In the genomic region with DNA sequence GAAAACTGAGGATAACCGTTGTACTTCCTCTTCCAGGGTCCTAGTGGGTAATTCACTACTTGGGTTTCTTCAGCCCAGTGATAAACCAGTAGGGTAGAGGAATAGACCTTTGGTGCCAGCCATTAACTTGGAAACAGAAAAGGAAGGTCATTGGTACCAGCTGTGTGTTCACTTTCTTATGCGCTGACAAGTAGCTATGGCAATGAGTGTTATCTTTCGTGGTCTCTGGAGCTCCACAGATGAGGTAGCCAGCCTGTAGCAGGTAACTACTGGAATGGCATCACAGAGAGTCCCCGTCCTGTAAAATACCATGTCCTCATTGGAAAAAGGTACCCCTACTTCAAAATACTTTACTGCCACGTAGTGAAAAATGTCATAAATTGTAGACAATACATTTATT, we compare ENCODE assay signal across 8 cellular contexts. TPM values are rescaled to one million over a fixed set of nuclear protein-coding genes. Genes with fewer than 3 reads are reported as not detected.
A peak's percentile ranks its signal among the peaks of the same experiment; 100 is the strongest.
DNase-seq lines count a peak whose midpoint lies in the region; ATAC-seq, FAIRE-seq and TF ChIP-seq lines count a peak whose summit lies in the region.

No MANE protein-coding gene starts in this region.

- H3K9me3 ChIP-seq in astrocyte (ENCODE audit: insufficient read depth, low read depth, low read length), result no peaks in the 10 kb centered on the region

- H2AFZ ChIP-seq in KMS-11 (ENCODE audit: low read depth) (no peak overlapping the region), astrocyte (ENCODE audit: low read depth, low read length) (no peak overlapping the region)

- peak overlapping the region; percentile 94 for H3K4me3 ChIP-seq in GM06990 (replicated peaks; ENCODE audit: low read depth, low read length)
- H3K4me3 ChIP-seq in KMS-11 (IDR thresholded peaks at IDR 0.05; ENCODE audit: insufficient read depth, low read depth, low read length), result no peak overlapping the region
- peak overlapping the region; percentile 85 for H3K4me3 ChIP-seq in astrocyte (ENCODE audit: insufficient read depth, low read depth, low read length)

- H3K27me3 ChIP-seq in GM06990 (replicated peaks; ENCODE audit: control insufficient read depth, insufficient read depth, low read length), result no peaks in the 10 kb centered on the region
- no peaks in the 10 kb centered on the region for H3K27me3 ChIP-seq in KMS-11 (ENCODE audit: insufficient read depth, low read depth)
- H3K27me3 ChIP-seq in astrocyte (ENCODE audit: insufficient read depth, low read length), result no peaks in the 10 kb centered on the region

- H3K36me3 Mint-ChIP-seq in astrocyte (ENCODE audit: low read depth, unreplicated experiment) (no peaks in the 10 kb centered on the region), natural killer cell (no peaks in the 10 kb centered on the region)

- H3K4me3 Mint-ChIP-seq in astrocyte (ENCODE audit: unreplicated experiment) (peak overlapping the region; percentile 83), natural killer cell (peak overlapping the region; percentile 92)

- H3K27ac Mint-ChIP-seq in astrocyte (ENCODE audit: unreplicated experiment) (peak overlapping the region; percentile 95), natural killer cell (peak overlapping the region; percentile 85 to 86)

- no peak for DNase-seq in GM06990 (ENCODE audit: extremely low read depth, insufficient read length)
- DNase-seq in astrocyte (ENCODE audit: low read depth), result no peak
- DNase-seq in natural killer cell, result no peak
- no peak for DNase-seq in NCI-H345 treated with DMSO at 0.1 percent for 48 hours (lab: John Stamatoyannopoulos, UW; ENCODE audit: unreplicated experiment)

- no peak for ATAC-seq in natural killer cell
- no peak for ATAC-seq in HG03025 (IDR thresholded peaks at IDR 0.05; ENCODE audit: low FRiP score, unreplicated experiment)
- ATAC-seq in HG02759 (IDR thresholded peaks at IDR 0.05; ENCODE audit: unreplicated experiment), result no peak
- no peak for ATAC-seq in HG03045 (IDR thresholded peaks at IDR 0.05; ENCODE audit: unreplicated experiment)

- H3K27me3 Mint-ChIP-seq in astrocyte (ENCODE audit: low read depth, unreplicated experiment), result no peaks in the 10 kb centered on the region
- no peaks in the 10 kb centered on the region for H3K27me3 Mint-ChIP-seq in natural killer cell (ENCODE audit: low read depth in 2 of 2)

- H3K79me2 ChIP-seq in KMS-11 (ENCODE audit: insufficient read depth, low read depth) (peaks cover 70% of the 10 kb centered on the region), astrocyte (ENCODE audit: insufficient read depth, low read length) (peaks cover 78% of the 10 kb centered on the region)

- no peak for FAIRE-seq in astrocyte (lab: Jason Lieb, UNC)

- H3K4me1 Mint-ChIP-seq in astrocyte (ENCODE audit: low read depth, unreplicated experiment) (peaks cover 11% of the 10 kb centered on the region), natural killer cell (peaks cover 43 to 52% of the 10 kb centered on the region in 2 donors)

- no peak for TF ChIP-seq CTCF in GM06990 (IDR thresholded peaks at IDR 0.05; ENCODE audit: insufficient read depth, low read length, poor library complexity, severe bottlenecking)
- no peak for TF ChIP-seq CTCF in KMS-11 (conservative IDR thresholded peaks at IDR 0.05; ENCODE audit: low read depth, low read length)
- no peak for TF ChIP-seq CTCF in astrocyte (IDR thresholded peaks at IDR 0.05; ENCODE audit: insufficient read depth, low read depth, low read length)
- TF ChIP-seq CTCF in natural killer cell (IDR thresholded peaks at IDR 0.05), result no peak

- intact Hi-C loops in natural killer cell (cut with micrococcal nuclease), result loop anchor here (2.0 to 10.0 kb wide), 3 partner anchors 37 to 570 kb away; a partner anchor contains a TSS

- H3K9me3 Mint-ChIP-seq in astrocyte (ENCODE audit: unreplicated experiment) (no peaks in the 10 kb centered on the region), natural killer cell (no peaks in the 10 kb centered on the region)

- 0 out of 2 replicates have a peak overlapping the region, but pooled peaks have one; percentile 96 for H3K9ac ChIP-seq in KMS-11
- H3K9ac ChIP-seq in astrocyte (ENCODE audit: low read length), result peak overlapping the region; percentile 97

- H3K4me2 ChIP-seq in KMS-11 (peak overlapping the region; percentile 77), astrocyte (ENCODE audit: low read length) (peak overlapping the region; percentile 85)

- H4K20me1 ChIP-seq in KMS-11 (ENCODE audit: insufficient read depth) (peaks cover 10% of the 10 kb centered on the region; the same call in 1 of the 2 replicates), astrocyte (ENCODE audit: insufficient read depth, low read length) (peaks cover 55% of the 10 kb centered on the region)

- H3K4me1 ChIP-seq in KMS-11 (ENCODE audit: low read depth, poor library complexity, severe bottlenecking) (peaks cover 58% of the 10 kb centered on the region), astrocyte (ENCODE audit: insufficient read depth, low read length) (peaks cover 15% of the 10 kb centered on the region)

- H3K27ac ChIP-seq in KMS-11 (peak overlapping the region; percentile 99; the same call in 1 of the 2 replicates), astrocyte (ENCODE audit: low read depth, low read length) (no peak overlapping the region)

- H3K36me3 ChIP-seq in GM06990 (ENCODE audit: control insufficient read depth, insufficient read depth, low read length) (no peaks in the 10 kb centered on the region; the same call in 1 of the 2 replicates), KMS-11 (ENCODE audit: insufficient read depth) (no peaks in the 10 kb centered on the region), astrocyte (ENCODE audit: insufficient read depth, low read length) (no peaks in the 10 kb centered on the region)

RNA-seq across cellular contexts. Expression of a gene that starts 2.3 kb away (rescaled TPM):
- 36.4 and 37.4 TPM in 2 replicates for total RNA-seq in astrocyte
- 100 to 1,000 TPM; 118 to 130 (median 120) TPM for total RNA-seq in natural killer cell
